In genomic region chr22:19531327-19531726, GRCh38 we compare ENCODE assay signal across 2 cellular contexts. TPM values are rescaled to one million over a fixed set of nuclear protein-coding genes. Genes with fewer than 3 reads are reported as not detected.
"Had no signal": no experiment of that assay in that cellular context is flagged by ENCODE, and none has a peak within 500 bp of the region (broad histone marks: within the 10 kb centered on the region; RNA-seq: fewer than 3 reads in every experiment).

No MANE protein-coding gene starts in this region.

RNA-seq across cellular contexts. Expression of gene CLDN5, which starts 7.1 kb away (rescaled TPM):
- total RNA-seq: GM23248, H4 had no signal
- polyA plus RNA-seq: GM23248 had no signal
